ENCODE assay signal across 1 cellular context in genomic region chr9:124659099-124659659, GRCh38.
TF ChIP-seq lines count a peak whose summit lies in the region.

No MANE protein-coding gene starts in this region.

TF ChIP-seq in K562, 482 proteins besides CTCF, POLR2A, EP300 and RAD21 (continued from another document and continues in another):
- peak; percentile 49; the same call in 1 of the 2 replicates for TF ChIP-seq ELF1 (tag; IDR thresholded peaks at IDR 0.05)
- TF ChIP-seq ZKSCAN8 (CRISPR knock-in tag; IDR thresholded peaks at IDR 0.05) = no peak
- no peak for TF ChIP-seq SLC30A9 (CRISPR knock-in tag; IDR thresholded peaks at IDR 0.05)
- no peak for TF ChIP-seq RUNX1 (IDR thresholded peaks at IDR 0.05; ENCODE audit: low read depth)
- no peak for TF ChIP-seq ZNF507 (tag; conservative IDR thresholded peaks at IDR 0.05)
- TF ChIP-seq, protein P1, sequence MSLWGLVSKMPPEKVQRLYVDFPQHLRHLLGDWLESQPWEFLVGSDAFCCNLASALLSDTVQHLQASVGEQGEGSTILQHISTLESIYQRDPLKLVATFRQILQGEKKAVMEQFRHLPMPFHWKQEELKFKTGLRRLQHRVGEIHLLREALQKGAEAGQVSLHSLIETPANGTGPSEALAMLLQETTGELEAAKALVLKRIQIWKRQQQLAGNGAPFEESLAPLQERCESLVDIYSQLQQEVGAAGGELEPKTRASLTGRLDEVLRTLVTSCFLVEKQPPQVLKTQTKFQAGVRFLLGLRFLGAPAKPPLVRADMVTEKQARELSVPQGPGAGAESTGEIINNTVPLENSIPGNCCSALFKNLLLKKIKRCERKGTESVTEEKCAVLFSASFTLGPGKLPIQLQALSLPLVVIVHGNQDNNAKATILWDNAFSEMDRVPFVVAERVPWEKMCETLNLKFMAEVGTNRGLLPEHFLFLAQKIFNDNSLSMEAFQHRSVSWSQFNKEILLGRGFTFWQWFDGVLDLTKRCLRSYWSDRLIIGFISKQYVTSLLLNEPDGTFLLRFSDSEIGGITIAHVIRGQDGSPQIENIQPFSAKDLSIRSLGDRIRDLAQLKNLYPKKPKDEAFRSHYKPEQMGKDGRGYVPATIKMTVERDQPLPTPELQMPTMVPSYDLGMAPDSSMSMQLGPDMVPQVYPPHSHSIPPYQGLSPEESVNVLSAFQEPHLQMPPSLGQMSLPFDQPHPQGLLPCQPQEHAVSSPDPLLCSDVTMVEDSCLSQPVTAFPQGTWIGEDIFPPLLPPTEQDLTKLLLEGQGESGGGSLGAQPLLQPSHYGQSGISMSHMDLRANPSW (CRISPR knock-in tag; IDR thresholded peaks at IDR 0.05) = no peak
- peak; percentile 61; the same call in 1 of the 2 replicates for TF ChIP-seq NBN (IDR thresholded peaks at IDR 0.05; ENCODE audit: low read depth)
- no peak for TF ChIP-seq ZNF644 (tag; IDR thresholded peaks at IDR 0.05; ENCODE audit: low read depth)
- peak in 1 of 2 experiments; percentile 41; a peak in 1 of 4 replicates for TF ChIP-seq ZNF318 (IDR thresholded peaks at IDR 0.05; ENCODE audit: borderline replicate concordance in 1 of 2, low read depth in 1 of 2)
- no peak for TF ChIP-seq SNRNP70 (optimal IDR thresholded peaks at IDR 0.05; ENCODE audit: low read depth, low read length)
- TF ChIP-seq NONO (IDR thresholded peaks at IDR 0.05; ENCODE audit: low read depth in 2 of 2, low read length in 1 of 2) = no peak
- 0 out of 2 replicates have a peak, but pooled peaks have one; percentile 15 for TF ChIP-seq SOX6 (IDR thresholded peaks at IDR 0.05)
- peak; percentile 13; the same call in 1 of the 2 replicates for TF ChIP-seq ELF4 (CRISPR knock-in tag; IDR thresholded peaks at IDR 0.05)
- peak; percentile 60 for TF ChIP-seq ARID1B (IDR thresholded peaks at IDR 0.05)
- TF ChIP-seq, protein P2, sequence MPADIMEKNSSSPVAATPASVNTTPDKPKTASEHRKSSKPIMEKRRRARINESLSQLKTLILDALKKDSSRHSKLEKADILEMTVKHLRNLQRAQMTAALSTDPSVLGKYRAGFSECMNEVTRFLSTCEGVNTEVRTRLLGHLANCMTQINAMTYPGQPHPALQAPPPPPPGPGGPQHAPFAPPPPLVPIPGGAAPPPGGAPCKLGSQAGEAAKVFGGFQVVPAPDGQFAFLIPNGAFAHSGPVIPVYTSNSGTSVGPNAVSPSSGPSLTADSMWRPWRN (IDR thresholded peaks at IDR 0.05; ENCODE audit: low read depth) = no peak
- TF ChIP-seq CTBP1 (IDR thresholded peaks at IDR 0.05; ENCODE audit: borderline replicate concordance) = 0 out of 2 replicates have a peak, but pooled peaks have one; percentile 16
- TF ChIP-seq WHSC1 (IDR thresholded peaks at IDR 0.05; ENCODE audit: low read length) = no peak
- peak; percentile 64 to 77; a peak in 2 of 4 replicates for TF ChIP-seq MLLT1 (IDR thresholded peaks at IDR 0.05)
- TF ChIP-seq THAP12 (CRISPR knock-in tag; IDR thresholded peaks at IDR 0.05) = no peak
- no peak for TF ChIP-seq CBFB (CRISPR knock-in tag; IDR thresholded peaks at IDR 0.05)
- no peak for TF ChIP-seq POU5F1 (IDR thresholded peaks at IDR 0.05; ENCODE audit: borderline replicate concordance, low read depth, low read length, partially characterized antibody)
- TF ChIP-seq HNRNPL (IDR thresholded peaks at IDR 0.05; ENCODE audit: low read depth, low read length) = no peak
- TF ChIP-seq PHF20 (IDR thresholded peaks at IDR 0.05; ENCODE audit: partially characterized antibody) = no peak
- TF ChIP-seq NR0B1 (IDR thresholded peaks at IDR 0.05; ENCODE audit: partially characterized antibody) = no peak
- TF ChIP-seq ZNF778 (CRISPR knock-in tag; IDR thresholded peaks at IDR 0.05) = no peak
- TF ChIP-seq SIRT6 (IDR thresholded peaks at IDR 0.05; ENCODE audit: low read depth, low read length) = no peak
- no peak for TF ChIP-seq ARHGAP35 (IDR thresholded peaks at IDR 0.05; ENCODE audit: partially characterized antibody)
- no peak for TF ChIP-seq PRPF4 (IDR thresholded peaks at IDR 0.05; ENCODE audit: insufficient read depth, low read depth, low read length, poor library complexity, severe bottlenecking)
- TF ChIP-seq PCBP2 (IDR thresholded peaks at IDR 0.05; ENCODE audit: low read depth, low read length, poor library complexity, severe bottlenecking) = no peak
- TF ChIP-seq XRCC4 (IDR thresholded peaks at IDR 0.05; ENCODE audit: extremely low read depth, insufficient read depth, insufficient read length) = no peak
- TF ChIP-seq, protein P3, sequence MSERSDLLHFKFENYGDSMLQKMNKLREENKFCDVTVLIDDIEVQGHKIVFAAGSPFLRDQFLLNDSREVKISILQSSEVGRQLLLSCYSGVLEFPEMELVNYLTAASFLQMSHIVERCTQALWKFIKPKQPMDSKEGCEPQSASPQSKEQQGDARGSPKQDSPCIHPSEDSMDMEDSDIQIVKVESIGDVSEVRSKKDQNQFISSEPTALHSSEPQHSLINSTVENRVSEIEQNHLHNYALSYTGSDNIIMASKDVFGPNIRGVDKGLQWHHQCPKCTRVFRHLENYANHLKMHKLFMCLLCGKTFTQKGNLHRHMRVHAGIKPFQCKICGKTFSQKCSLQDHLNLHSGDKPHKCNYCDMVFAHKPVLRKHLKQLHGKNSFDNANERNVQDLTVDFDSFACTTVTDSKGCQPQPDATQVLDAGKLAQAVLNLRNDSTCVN (CRISPR knock-in tag; IDR thresholded peaks at IDR 0.05) = peak; percentile 52; the same call in 1 of the 2 replicates
- no peak for TF ChIP-seq KLF1 (tag; IDR thresholded peaks at IDR 0.05)
- TF ChIP-seq, protein P4, sequence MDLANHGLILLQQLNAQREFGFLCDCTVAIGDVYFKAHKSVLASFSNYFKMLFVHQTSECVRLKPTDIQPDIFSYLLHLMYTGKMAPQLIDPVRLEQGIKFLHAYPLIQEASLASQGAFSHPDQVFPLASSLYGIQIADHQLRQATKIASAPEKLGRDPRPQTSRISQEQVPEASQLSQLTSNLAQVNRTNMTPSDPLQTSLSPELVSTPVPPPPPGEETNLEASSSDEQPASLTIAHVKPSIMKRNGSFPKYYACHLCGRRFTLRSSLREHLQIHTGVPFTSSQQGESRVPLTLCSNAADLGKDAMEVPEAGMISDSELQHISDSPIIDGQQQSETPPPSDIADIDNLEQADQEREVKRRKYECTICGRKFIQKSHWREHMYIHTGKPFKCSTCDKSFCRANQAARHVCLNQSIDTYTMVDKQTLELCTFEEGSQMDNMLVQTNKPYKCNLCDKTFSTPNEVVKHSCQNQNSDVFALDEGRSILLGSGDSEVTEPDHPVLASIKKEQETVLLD (IDR thresholded peaks at IDR 0.05) = no peak
- TF ChIP-seq, protein P5, sequence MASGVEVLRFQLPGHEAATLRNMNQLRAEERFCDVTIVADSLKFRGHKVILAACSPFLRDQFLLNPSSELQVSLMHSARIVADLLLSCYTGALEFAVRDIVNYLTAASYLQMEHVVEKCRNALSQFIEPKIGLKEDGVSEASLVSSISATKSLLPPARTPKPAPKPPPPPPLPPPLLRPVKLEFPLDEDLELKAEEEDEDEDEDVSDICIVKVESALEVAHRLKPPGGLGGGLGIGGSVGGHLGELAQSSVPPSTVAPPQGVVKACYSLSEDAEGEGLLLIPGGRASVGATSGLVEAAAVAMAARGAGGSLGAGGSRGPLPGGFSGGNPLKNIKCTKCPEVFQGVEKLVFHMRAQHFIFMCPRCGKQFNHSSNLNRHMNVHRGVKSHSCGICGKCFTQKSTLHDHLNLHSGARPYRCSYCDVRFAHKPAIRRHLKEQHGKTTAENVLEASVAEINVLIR (CRISPR knock-in tag; IDR thresholded peaks at IDR 0.05) = no peak
- TF ChIP-seq ZNF280A (IDR thresholded peaks at IDR 0.05; ENCODE audit: low read depth, partially characterized antibody) = no peak
- no peak for TF ChIP-seq HIVEP1 (CRISPR knock-in tag; IDR thresholded peaks at IDR 0.05)
- TF ChIP-seq CXXC5 (CRISPR knock-in tag; IDR thresholded peaks at IDR 0.05) = peak; percentile 66
